Comparison of ENCODE assay signal across 13 cellular contexts in the genomic region with DNA sequence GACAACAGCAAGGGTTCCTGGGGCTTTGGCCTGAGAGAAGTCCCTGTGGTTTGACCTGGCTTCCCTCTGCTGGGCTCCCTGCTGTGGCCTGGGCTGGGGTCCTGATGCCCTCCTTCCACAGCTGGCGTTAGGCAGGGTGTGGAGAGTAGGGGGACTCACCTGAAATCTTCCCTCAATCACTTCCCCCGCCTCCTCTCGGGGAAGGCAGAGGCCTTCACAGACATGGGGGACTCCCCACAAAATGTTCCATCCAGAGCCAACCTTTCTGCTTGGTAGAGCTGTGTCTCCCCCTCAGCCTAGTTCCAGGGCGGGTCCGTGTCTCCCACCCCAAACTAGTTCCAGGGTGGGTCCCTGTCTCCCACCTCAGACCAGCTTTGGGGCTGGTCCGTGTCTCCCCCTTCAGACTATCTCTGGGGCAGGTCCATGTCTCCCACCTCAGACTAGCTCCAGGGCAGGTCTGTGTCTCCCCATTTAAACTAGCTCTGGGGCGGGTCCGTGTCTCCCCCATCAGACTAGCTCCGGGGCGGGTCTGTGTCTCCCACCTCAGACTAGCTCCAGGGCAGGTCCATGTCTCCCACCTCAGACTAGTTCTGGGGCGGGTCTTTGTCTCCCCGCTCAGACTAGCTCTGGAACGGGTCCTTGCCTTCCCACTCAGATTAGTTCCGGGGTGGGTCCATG. TPM values are rescaled to one million over a fixed set of nuclear protein-coding genes. Genes with fewer than 3 reads are reported as not detected.
A peak's percentile ranks its signal among the peaks of the same experiment; 100 is the strongest.
DNase-seq lines count a peak whose midpoint lies in the region; ATAC-seq and TF ChIP-seq lines count a peak whose summit lies in the region.
"Had no signal": no experiment of that assay in that cellular context is flagged by ENCODE, and none has a peak within 500 bp of the region (broad histone marks: within the 10 kb centered on the region; RNA-seq: fewer than 3 reads in every experiment).

No MANE protein-coding gene starts in this region.

- no peaks in the 10 kb centered on the region for H3K9me3 ChIP-seq in BLaER1 treated with 17β-estradiol and CSF1 and Interleukin-3, amounts not matched to agents 10 nM and 100 nM (replicated peaks in 1 of 11)
- H3K9me3 ChIP-seq in Loucy (ENCODE audit: insufficient read depth, low read depth, low read length) = no peaks in the 10 kb centered on the region
- H3K9me3 ChIP-seq: SK-N-SH had no signal

- peaks cover 26% of the 10 kb centered on the region; the same call in 1 of the 2 replicates for H3K79me2 ChIP-seq in Loucy (ENCODE audit: insufficient read depth, low read length)

- H4K20me1 ChIP-seq in BLaER1 treated with 17β-estradiol and CSF1 and Interleukin-3, amounts not matched to agents 10 nM and 100 nM = no peaks in the 10 kb centered on the region; a peak in 1 of 22 replicates
- H4K20me1 ChIP-seq in Loucy (ENCODE audit: insufficient read depth, low read length, poor library complexity, severe bottlenecking) = no peaks in the 10 kb centered on the region

- H3K4me3 Mint-ChIP-seq in activated naive CD4-positive, alpha-beta T cell treated with anti-CD3 and anti-CD28 coated beads for 36 hours = peak overlapping the region; percentile 97
- H3K4me3 Mint-ChIP-seq in progenitor cell of endocrine pancreas (ENCODE audit: low read depth) = no peak overlapping the region
- H3K4me3 Mint-ChIP-seq: HFFc6 had no signal

- CTCF ChIA-PET in activated naive CD4-positive, alpha-beta T cell treated with anti-CD3 and anti-CD28 coated beads for 36 hours (lab: Charles Lee) = interaction anchor here (0.6 to 2.2 kb wide), 12 partner anchors 9 to 186 kb away, joined by 3 to 11 read pairs (median 3); a partner anchor contains a TSS

- H3K4me3 ChIP-seq in BLaER1 treated with 17β-estradiol and CSF1 and Interleukin-3, amounts not matched to agents 10 nM and 100 nM = peak overlapping the region in 1 of 10 experiments; percentile 38; a peak in 4 of 20 replicates
- H3K4me3 ChIP-seq in Loucy (ENCODE audit: low read length, poor library complexity, severe bottlenecking) = peak overlapping the region; percentile 72

- no peaks in the 10 kb centered on the region for H3K27me3 Mint-ChIP-seq in activated naive CD4-positive, alpha-beta T cell treated with anti-CD3 and anti-CD28 coated beads for 36 hours (ENCODE audit: low read depth)
- no peaks in the 10 kb centered on the region for H3K27me3 Mint-ChIP-seq in progenitor cell of endocrine pancreas

- no peak for TF ChIP-seq CTCF in Loucy (conservative IDR thresholded peaks at IDR 0.05; ENCODE audit: low read length)
- no peak for TF ChIP-seq CTCF in progenitor cell of endocrine pancreas (IDR thresholded peaks at IDR 0.05; ENCODE audit: unreplicated experiment)

- DNase-seq in activated naive CD4-positive, alpha-beta T cell treated with anti-CD3 and anti-CD28 coated beads for 36 hours = peak; percentile 70
- DNase-seq in progenitor cell of endocrine pancreas (ENCODE audit: low spot score, unreplicated experiment) (no peak), HT-29 (ENCODE audit: low spot score) (no peak)
- DNase-seq: HFFc6, left ventricle myocardium superior, NCI-H524 treated with DMSO at 0.1 percent for 48 hours, SK-N-SH had no signal

- H3K9ac ChIP-seq in BLaER1 treated with 17β-estradiol and CSF1 and Interleukin-3, amounts not matched to agents 10 nM and 100 nM = peak overlapping the region; percentile 2 to 65 (median 51); a peak in 18 of 22 replicates
- peak overlapping the region; percentile 80 for H3K9ac ChIP-seq in Loucy (ENCODE audit: low read depth, low read length, poor library complexity, severe bottlenecking)
- H3K9ac ChIP-seq: SK-N-SH had no signal

- ATAC-seq in HG02588 (IDR thresholded peaks at IDR 0.05; ENCODE audit: unreplicated experiment) (no peak), GM21619 (IDR thresholded peaks at IDR 0.05; ENCODE audit: unreplicated experiment) (no peak), HG02885 (IDR thresholded peaks at IDR 0.05; ENCODE audit: poor library complexity, unreplicated experiment) (no peak)
- ATAC-seq: left ventricle myocardium superior had no signal

- H3F3A ChIP-seq in Loucy (ENCODE audit: low read depth) = no peaks in the 10 kb centered on the region

- H3K27ac ChIP-seq in BLaER1 treated with 17β-estradiol and CSF1 and Interleukin-3, amounts not matched to agents 10 nM and 100 nM = peak overlapping the region in 8 of 11 experiments; percentile 14 to 72 (median 42); a peak in 15 of 22 replicates

- peaks cover 8 to 57% (median 48%) of the 10 kb centered on the region in 10 experiments for H3K4me1 ChIP-seq in BLaER1 treated with 17β-estradiol and CSF1 and Interleukin-3, amounts not matched to agents 10 nM and 100 nM
- H3K4me1 ChIP-seq in Loucy (ENCODE audit: insufficient read depth, low read length, poor library complexity, severe bottlenecking) = peaks cover 7% of the 10 kb centered on the region

- H3K9me2 ChIP-seq in Loucy (replicated peaks; ENCODE audit: low read depth, low read length) = no peaks in the 10 kb centered on the region
- H3K9me2 ChIP-seq: SK-N-SH had no signal

- H3K27me3 ChIP-seq in BLaER1 treated with 17β-estradiol and CSF1 and Interleukin-3, amounts not matched to agents 10 nM and 100 nM = no peaks in the 10 kb centered on the region
- no peaks in the 10 kb centered on the region for H3K27me3 ChIP-seq in Loucy (ENCODE audit: insufficient read depth, low read length, poor library complexity, severe bottlenecking)

- intact Hi-C loops in activated naive CD4-positive, alpha-beta T cell treated with anti-CD3 and anti-CD28 coated beads for 36 hours (cut with micrococcal nuclease) = loop anchor here (1.0 to 5.0 kb wide), 10 partner anchors 13 to 207 kb away; a partner anchor contains a TSS

- peaks cover 58% of the 10 kb centered on the region for H3K36me3 Mint-ChIP-seq in activated naive CD4-positive, alpha-beta T cell treated with anti-CD3 and anti-CD28 coated beads for 36 hours (ENCODE audit: low read depth)
- peaks cover 3% of the 10 kb centered on the region for H3K36me3 Mint-ChIP-seq in progenitor cell of endocrine pancreas (ENCODE audit: insufficient read depth)

- no peak overlapping the region for H2AFZ ChIP-seq in Loucy (ENCODE audit: low read length)

- peaks cover 53% of the 10 kb centered on the region for H3K4me1 Mint-ChIP-seq in activated naive CD4-positive, alpha-beta T cell treated with anti-CD3 and anti-CD28 coated beads for 36 hours (ENCODE audit: low read depth)
- no peaks in the 10 kb centered on the region for H3K4me1 Mint-ChIP-seq in progenitor cell of endocrine pancreas (ENCODE audit: low read depth)

- H3K36me3 ChIP-seq in BLaER1 treated with 17β-estradiol and CSF1 and Interleukin-3, amounts not matched to agents 10 nM and 100 nM = peaks cover 0 to 25% (median 0%) of the 10 kb centered on the region in 11 experiments; a peak in 4 of 22 replicates
- no peaks in the 10 kb centered on the region; the same call in 1 of the 2 replicates for H3K36me3 ChIP-seq in Loucy (ENCODE audit: insufficient read depth, low read length)

- no peaks in the 10 kb centered on the region for H3K9me3 Mint-ChIP-seq in activated naive CD4-positive, alpha-beta T cell treated with anti-CD3 and anti-CD28 coated beads for 36 hours
- no peaks in the 10 kb centered on the region for H3K9me3 Mint-ChIP-seq in progenitor cell of endocrine pancreas (ENCODE audit: low read depth)
- H3K9me3 Mint-ChIP-seq: HFFc6 had no signal

- H3K27ac Mint-ChIP-seq in activated naive CD4-positive, alpha-beta T cell treated with anti-CD3 and anti-CD28 coated beads for 36 hours = peak overlapping the region; percentile 98
- peak overlapping the region; percentile 16 for H3K27ac Mint-ChIP-seq in progenitor cell of endocrine pancreas
- H3K27ac Mint-ChIP-seq: HFFc6 had no signal

- H3K4me2 ChIP-seq in BLaER1 treated with 17β-estradiol and CSF1 and Interleukin-3, amounts not matched to agents 10 nM and 100 nM = peak overlapping the region; percentile 11 to 92 (median 86); a peak in 20 of 22 replicates
- H3K4me2 ChIP-seq in Loucy (ENCODE audit: low read depth, low read length, poor library complexity, severe bottlenecking) = peak overlapping the region; percentile 81
- H3K4me2 ChIP-seq: SK-N-SH had no signal

RNA-seq across cellular contexts. Expression of a gene that starts 2.2 kb away (rescaled TPM):
- total RNA-seq in activated naive CD4-positive, alpha-beta T cell treated with anti-CD3 and anti-CD28 coated beads for 36 hours = 10 to 100 TPM; 22.7 to 22.8 TPM
- total RNA-seq in progenitor cell of endocrine pancreas = not detected in 2 replicates
- not detected in 2 replicates for total RNA-seq in HT-29 (2014; rRNA removed; shearing (Covaris generic))
- total RNA-seq: frontal cortex, left ventricle myocardium superior had no signal

RNA-seq across cellular contexts. Expression of a gene that starts 44.2 kb away (rescaled TPM):
- total RNA-seq in activated naive CD4-positive, alpha-beta T cell treated with anti-CD3 and anti-CD28 coated beads for 36 hours = 10 to 100 TPM; 38.4 to 41.0 TPM
- 2.4 and 2.5 TPM in 2 replicates for total RNA-seq in progenitor cell of endocrine pancreas
- total RNA-seq in HT-29 (2014; rRNA removed; shearing (Covaris generic)) = 0.05 and 0.08 TPM in 2 replicates

RNA-seq across cellular contexts. Expression of a gene that starts 44.7 kb away (rescaled TPM):
- total RNA-seq in activated naive CD4-positive, alpha-beta T cell treated with anti-CD3 and anti-CD28 coated beads for 36 hours = 1 to 10 TPM; 7.6 to 9.5 TPM
- 64.0 and 65.2 TPM in 2 replicates for total RNA-seq in progenitor cell of endocrine pancreas
- total RNA-seq in HT-29 (2014; rRNA removed; shearing (Covaris generic)) = 1.7 and 4.2 TPM in 2 replicates

RNA-seq across cellular contexts. Expression of a gene that starts 53.5 kb away (rescaled TPM):
- 1 to 10 TPM; 6.2 to 6.5 TPM for total RNA-seq in activated naive CD4-positive, alpha-beta T cell treated with anti-CD3 and anti-CD28 coated beads for 36 hours
- total RNA-seq in progenitor cell of endocrine pancreas = 4.9 and 5.1 TPM in 2 replicates
- total RNA-seq in HT-29 (2014; rRNA removed; shearing (Covaris generic)) = not detected in 2 replicates

Comparison
In these comparisons a context has a peak if more than half of its experiments do, and no peak if none do; other contexts are left out.
1. RNA of a gene that starts 2.2 kb away (total RNA-seq): 22.7 to 22.8 TPM in activated naive CD4-positive, alpha-beta T cell treated with anti-CD3 and anti-CD28 coated beads for 36 hours; not detected in progenitor cell of endocrine pancreas and not detected in HT-29; every median in the first group is over 10 times any median in the second.
2. RNA of a gene that starts 44.2 kb away (total RNA-seq): 38.4 to 41.0 TPM in activated naive CD4-positive, alpha-beta T cell treated with anti-CD3 and anti-CD28 coated beads for 36 hours; 2.4 to 2.5 TPM in progenitor cell of endocrine pancreas and 0.05 to 0.08 TPM in HT-29; every median in the first group is over 10 times any median in the second.